Comparison of ENCODE assay signal across 8 cellular contexts in the genomic region with DNA sequence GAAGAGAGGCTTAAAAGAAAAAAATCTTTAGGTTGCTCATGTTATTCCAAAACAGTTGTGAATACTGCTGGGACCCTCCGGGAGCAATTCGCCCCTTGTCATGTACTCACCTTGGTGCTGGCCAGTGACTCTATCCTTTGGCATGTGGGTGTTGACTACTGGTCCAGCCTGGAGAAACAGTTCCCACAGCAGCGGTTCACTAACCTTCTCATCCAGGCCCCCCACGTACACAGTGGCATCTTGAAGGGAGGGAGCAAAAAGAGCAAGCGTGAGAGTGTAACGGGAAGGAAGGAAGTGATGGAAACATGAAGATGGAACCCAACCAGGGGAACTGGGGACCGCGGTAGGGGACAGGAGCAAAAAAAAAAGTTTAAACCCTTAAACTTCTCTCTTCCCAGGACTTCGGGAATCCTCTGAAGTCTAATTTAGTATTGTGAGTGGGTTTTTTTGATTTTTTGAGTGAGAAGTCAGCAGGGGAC. TPM values are rescaled to one million over a fixed set of nuclear protein-coding genes. Genes with fewer than 3 reads are reported as not detected.
DNase-seq lines count a peak whose midpoint lies in the region; ATAC-seq, FAIRE-seq and TF ChIP-seq lines count a peak whose summit lies in the region.

No MANE protein-coding gene starts in this region.

- peaks cover 46% of the 10 kb centered on the region for H3K36me3 Mint-ChIP-seq in activated CD4-positive, alpha-beta T cell treated with anti-CD3 and anti-CD28 coated beads, Interleukin-2, amount 10 ng/mL, durations not matched to agents 7 days and 5 days (ENCODE audit: low read depth)
- H3K36me3 Mint-ChIP-seq in activated T-helper 2 cell treated with anti-CD3 and anti-CD28 coated beads, Interferon-gamma antibody, Interleukin-2, Interleukin-4, amounts not matched to agents 10 μg/mL and 5 μg/mL and 100 μg/mL, durations not matched to agents 14 hours and 24 hours and 36 hours (ENCODE audit: low read depth) = peaks cover 52% of the 10 kb centered on the region

- H3K27me3 Mint-ChIP-seq in activated CD4-positive, alpha-beta T cell treated with anti-CD3 and anti-CD28 coated beads, Interleukin-2, amount 10 ng/mL, durations not matched to agents 7 days and 5 days = no peaks in the 10 kb centered on the region
- no peaks in the 10 kb centered on the region for H3K27me3 Mint-ChIP-seq in activated T-helper 2 cell treated with anti-CD3 and anti-CD28 coated beads, Interferon-gamma antibody, Interleukin-2, Interleukin-4, amounts not matched to agents 10 μg/mL and 5 μg/mL and 100 μg/mL, durations not matched to agents 14 hours and 24 hours and 36 hours (ENCODE audit: low read depth)

- peak overlapping the region; percentile 94 to 97 for H3K4me3 ChIP-seq in kidney (ENCODE audit: low read length in 2 of 2)
- H3K4me3 ChIP-seq in testis = peak overlapping the region; percentile 90 to 91

- no peak for DNase-seq in activated CD4-positive, alpha-beta T cell treated with anti-CD3 and anti-CD28 coated beads, Interleukin-2, amount 10 ng/mL, durations not matched to agents 7 days and 5 days
- no peak for DNase-seq in activated CD4-positive, alpha-beta T cell treated with anti-CD3 and anti-CD28 coated beads for 48 hours
- no peak for DNase-seq in activated T-helper 2 cell treated with anti-CD3 and anti-CD28 coated beads, Interferon-gamma antibody, Interleukin-2, Interleukin-4, amounts not matched to agents 10 μg/mL and 5 μg/mL and 100 μg/mL, durations not matched to agents 14 hours and 24 hours and 36 hours (ENCODE audit: low spot score)
- DNase-seq in kidney (no peak), testis (no peak)
- DNase-seq in stimulated activated CD4-positive, alpha-beta T cell treated with anti-CD3 and anti-CD28 coated beads, Interleukin-4, amount 100 ng/mL, for 4 hours = no peak

- H3K27ac ChIP-seq in kidney (ENCODE audit: low read depth in 2 of 2, low read length in 2 of 2) (peak overlapping the region; percentile 90 to 91), testis (peak overlapping the region; percentile 91 to 94)

- H3K4me1 Mint-ChIP-seq in activated CD4-positive, alpha-beta T cell treated with anti-CD3 and anti-CD28 coated beads, Interleukin-2, amount 10 ng/mL, durations not matched to agents 7 days and 5 days = peaks cover 64% of the 10 kb centered on the region
- H3K4me1 Mint-ChIP-seq in activated T-helper 2 cell treated with anti-CD3 and anti-CD28 coated beads, Interferon-gamma antibody, Interleukin-2, Interleukin-4, amounts not matched to agents 10 μg/mL and 5 μg/mL and 100 μg/mL, durations not matched to agents 14 hours and 24 hours and 36 hours (ENCODE audit: low read depth) = peaks cover 41% of the 10 kb centered on the region

- peak overlapping the region; percentile 93 for H3K4me3 Mint-ChIP-seq in activated CD4-positive, alpha-beta T cell treated with anti-CD3 and anti-CD28 coated beads, Interleukin-2, amount 10 ng/mL, durations not matched to agents 7 days and 5 days
- H3K4me3 Mint-ChIP-seq in activated T-helper 2 cell treated with anti-CD3 and anti-CD28 coated beads, Interferon-gamma antibody, Interleukin-2, Interleukin-4, amounts not matched to agents 10 μg/mL and 5 μg/mL and 100 μg/mL, durations not matched to agents 14 hours and 24 hours and 36 hours (ENCODE audit: low read depth) = peak overlapping the region; percentile 100

- no peak for TF ChIP-seq CTCF in kidney (IDR thresholded peaks at IDR 0.05; ENCODE audit: borderline replicate concordance, extremely low read depth, insufficient read depth)
- no peak for TF ChIP-seq CTCF in testis (IDR thresholded peaks at IDR 0.05)

- WGBS in testis, 2 donors = 3 to 4% methylated on average over 9 of the region's 9 CpGs

- H3K4me1 ChIP-seq in kidney (ENCODE audit: control insufficient read depth in 1 of 2, insufficient read depth in 1 of 2, low read depth in 1 of 2, low read length in 2 of 2) (peaks cover 18% of the 10 kb centered on the region in 2 donors), testis (peaks cover 23% of the 10 kb centered on the region)

- CTCF ChIA-PET in activated CD4-positive, alpha-beta T cell treated with anti-CD3 and anti-CD28 coated beads, Interleukin-2, amount 10 ng/mL, durations not matched to agents 7 days and 5 days (lab: Charles Lee) = no interaction called here

- intact Hi-C loops in activated T-helper 2 cell treated with anti-CD3 and anti-CD28 coated beads, Interferon-gamma antibody, Interleukin-2, Interleukin-4, amounts not matched to agents 10 μg/mL and 5 μg/mL and 100 μg/mL, durations not matched to agents 14 hours and 24 hours and 36 hours (cut with micrococcal nuclease) = loop anchor here (1.0 to 5.0 kb wide), 3 partner anchors 12 to 85 kb away; a partner anchor contains a TSS
- intact Hi-C loops in kidney (cut with DNase I) = no loop called here
- intact Hi-C loops in testis (cut with DNase I; ENCODE audit: low total_unique reads) = no loop called here

- ATAC-seq in HG02798 (IDR thresholded peaks at IDR 0.05; ENCODE audit: poor library complexity, unreplicated experiment) = no peak
- ATAC-seq in GM18498 (IDR thresholded peaks at IDR 0.05; ENCODE audit: unreplicated experiment) = no peak

- peak overlapping the region; percentile 83 to 87 for H3K9ac ChIP-seq in kidney (ENCODE audit: low read length in 2 of 2)

- H3K36me3 ChIP-seq in kidney (ENCODE audit: control insufficient read depth in 1 of 2, insufficient read depth in 2 of 2, low read length in 2 of 2) = peaks cover 34 to 54% of the 10 kb centered on the region in 2 donors
- H3K36me3 ChIP-seq in testis (ENCODE audit: low read depth, missing control alignments) = no peaks in the 10 kb centered on the region

- H3K9me3 ChIP-seq in kidney (ENCODE audit: control insufficient read depth in 1 of 2, low read length in 2 of 2) = no peaks in the 10 kb centered on the region
- H3K9me3 ChIP-seq in testis = no peaks in the 10 kb centered on the region

- no peak for TF ChIP-seq POLR2A in testis (IDR thresholded peaks at IDR 0.05)

- H3K27me3 ChIP-seq in testis = no peaks in the 10 kb centered on the region

- H3K27ac Mint-ChIP-seq in activated CD4-positive, alpha-beta T cell treated with anti-CD3 and anti-CD28 coated beads, Interleukin-2, amount 10 ng/mL, durations not matched to agents 7 days and 5 days = peak overlapping the region; percentile 99
- peak overlapping the region; percentile 95 for H3K27ac Mint-ChIP-seq in activated T-helper 2 cell treated with anti-CD3 and anti-CD28 coated beads, Interferon-gamma antibody, Interleukin-2, Interleukin-4, amounts not matched to agents 10 μg/mL and 5 μg/mL and 100 μg/mL, durations not matched to agents 14 hours and 24 hours and 36 hours

- no peaks in the 10 kb centered on the region for H3K9me3 Mint-ChIP-seq in activated CD4-positive, alpha-beta T cell treated with anti-CD3 and anti-CD28 coated beads, Interleukin-2, amount 10 ng/mL, durations not matched to agents 7 days and 5 days
- H3K9me3 Mint-ChIP-seq in activated T-helper 2 cell treated with anti-CD3 and anti-CD28 coated beads, Interferon-gamma antibody, Interleukin-2, Interleukin-4, amounts not matched to agents 10 μg/mL and 5 μg/mL and 100 μg/mL, durations not matched to agents 14 hours and 24 hours and 36 hours = no peaks in the 10 kb centered on the region

- POLR2A ChIA-PET in activated CD4-positive, alpha-beta T cell treated with anti-CD3 and anti-CD28 coated beads, Interleukin-2, amount 10 ng/mL, durations not matched to agents 7 days and 5 days (lab: Charles Lee) = no interaction called here

- FAIRE-seq in kidney (lab: Jason Lieb, UNC) = no peak

RNA-seq across cellular contexts. Expression of a gene that starts 0.5 kb away (rescaled TPM):
- total RNA-seq in activated CD4-positive, alpha-beta T cell treated with anti-CD3 and anti-CD28 coated beads, Interleukin-2, amount 10 ng/mL, durations not matched to agents 7 days and 5 days = 100 to 1,000 TPM in 1 of 2 experiments, 10 to 100 TPM in 1; 90.2 to 101 TPM
- total RNA-seq in activated T-helper 2 cell treated with anti-CD3 and anti-CD28 coated beads, Interferon-gamma antibody, Interleukin-2, Interleukin-4, amounts not matched to agents 10 μg/mL and 5 μg/mL and 100 μg/mL, durations not matched to agents 14 hours and 24 hours and 36 hours = 109 and 113 TPM in 2 replicates
- total RNA-seq in kidney (55.0 TPM), testis (10 to 100 TPM; 30.2 to 32.1 TPM)
- polyA plus RNA-seq in kidney (ENCODE audit: insufficient read depth, low read depth, low replicate concordance) (40.6 TPM), testis (ENCODE audit: insufficient read depth, low read depth, low replicate concordance) (121 TPM)

RNA-seq across cellular contexts. Expression of a gene that starts 9.5 kb away (rescaled TPM):
- 1 to 10 TPM; 7.5 to 7.7 TPM for total RNA-seq in activated CD4-positive, alpha-beta T cell treated with anti-CD3 and anti-CD28 coated beads, Interleukin-2, amount 10 ng/mL, durations not matched to agents 7 days and 5 days
- 17.9 and 18.4 TPM in 2 replicates for total RNA-seq in activated T-helper 2 cell treated with anti-CD3 and anti-CD28 coated beads, Interferon-gamma antibody, Interleukin-2, Interleukin-4, amounts not matched to agents 10 μg/mL and 5 μg/mL and 100 μg/mL, durations not matched to agents 14 hours and 24 hours and 36 hours
- total RNA-seq in kidney (4.5 TPM), testis (1 to 10 TPM; 1.4 to 1.7 TPM)
- polyA plus RNA-seq in kidney (ENCODE audit: insufficient read depth, low read depth, low replicate concordance) (2.0 TPM), testis (ENCODE audit: insufficient read depth, low read depth, low replicate concordance) (2.3 TPM)

RNA-seq across cellular contexts. Expression of a gene that starts 9.6 kb away (rescaled TPM):
- total RNA-seq in activated CD4-positive, alpha-beta T cell treated with anti-CD3 and anti-CD28 coated beads, Interleukin-2, amount 10 ng/mL, durations not matched to agents 7 days and 5 days = 1 to 10 TPM; 2.1 to 2.8 TPM
- 5.2 and 5.5 TPM in 2 replicates for total RNA-seq in activated T-helper 2 cell treated with anti-CD3 and anti-CD28 coated beads, Interferon-gamma antibody, Interleukin-2, Interleukin-4, amounts not matched to agents 10 μg/mL and 5 μg/mL and 100 μg/mL, durations not matched to agents 14 hours and 24 hours and 36 hours
- total RNA-seq in kidney (24.7 TPM), testis (10 to 100 TPM; 39.8 to 50.4 TPM)
- polyA plus RNA-seq in kidney (ENCODE audit: insufficient read depth, low read depth, low replicate concordance) (21.6 TPM), testis (ENCODE audit: insufficient read depth, low read depth, low replicate concordance) (20.5 TPM)

RNA-seq across cellular contexts. Expression of a gene that starts 27.7 kb away (rescaled TPM):
- 10 to 100 TPM; 20.3 to 20.6 TPM for total RNA-seq in activated CD4-positive, alpha-beta T cell treated with anti-CD3 and anti-CD28 coated beads, Interleukin-2, amount 10 ng/mL, durations not matched to agents 7 days and 5 days
- total RNA-seq in activated T-helper 2 cell treated with anti-CD3 and anti-CD28 coated beads, Interferon-gamma antibody, Interleukin-2, Interleukin-4, amounts not matched to agents 10 μg/mL and 5 μg/mL and 100 μg/mL, durations not matched to agents 14 hours and 24 hours and 36 hours = 23.6 and 26.6 TPM in 2 replicates
- total RNA-seq in kidney (14.3 TPM), testis (10 to 100 TPM; 30.6 to 33.5 TPM)
- polyA plus RNA-seq in kidney (ENCODE audit: insufficient read depth, low read depth, low replicate concordance) (44.0 TPM), testis (ENCODE audit: insufficient read depth, low read depth, low replicate concordance) (16.7 TPM)
